In genomic region chr17:81345211-81346089, GRCh38 we compare ENCODE assay signal across 8 cellular contexts. TPM values are rescaled to one million over a fixed set of nuclear protein-coding genes. Genes with fewer than 3 reads are reported as not detected.
DNase-seq lines count a peak whose midpoint lies in the region; ATAC-seq and TF ChIP-seq lines count a peak whose summit lies in the region.

No MANE protein-coding gene starts in this region.

- peak; percentile 94 for DNase-seq in AG20443 (ENCODE audit: low spot score)
- peak; percentile 90 for DNase-seq in NCI-H226
- peak; percentile 74 for DNase-seq in activated CD4-positive, alpha-beta memory T cell treated with anti-CD3 and anti-CD28 coated beads for 36 hours
- DNase-seq in endodermal cell, result peak; percentile 96
- DNase-seq in mesenteric fat pad (ENCODE audit: low spot score), result peak; percentile 96
- DNase-seq in stimulated activated naive B cell treated with anti-CD40 and anti-IgM and Interleukin-4, amounts not matched to agents 10 μg/mL and 1 μg/mL and 100 μg/mL, for 72 hours, result peak; percentile 36

- peaks cover 6% of the 10 kb centered on the region for H3K27me3 ChIP-seq in endodermal cell (ENCODE audit: control insufficient read depth, insufficient read depth, low read length, poor library complexity, severe bottlenecking)

- H3K4me3 Mint-ChIP-seq in activated CD4-positive, alpha-beta memory T cell treated with anti-CD3 and anti-CD28 coated beads for 36 hours, result peak overlapping the region; percentile 60
- peak overlapping the region; percentile 86 for H3K4me3 Mint-ChIP-seq in endodermal cell
- peak overlapping the region; percentile 73 to 79 for H3K4me3 Mint-ChIP-seq in stimulated activated naive B cell treated with anti-CD40 and anti-IgM and Interleukin-4, amounts not matched to agents 10 μg/mL and 1 μg/mL and 100 μg/mL, for 72 hours

- no peaks in the 10 kb centered on the region for H3K9me3 Mint-ChIP-seq in activated CD4-positive, alpha-beta memory T cell treated with anti-CD3 and anti-CD28 coated beads for 36 hours
- no peaks in the 10 kb centered on the region for H3K9me3 Mint-ChIP-seq in endodermal cell
- H3K9me3 Mint-ChIP-seq in stimulated activated naive B cell treated with anti-CD40 and anti-IgM and Interleukin-4, amounts not matched to agents 10 μg/mL and 1 μg/mL and 100 μg/mL, for 72 hours, result no peaks in the 10 kb centered on the region

- H3K4me1 Mint-ChIP-seq in activated CD4-positive, alpha-beta memory T cell treated with anti-CD3 and anti-CD28 coated beads for 36 hours (ENCODE audit: low read depth), result peaks cover 21% of the 10 kb centered on the region
- peaks cover 9% of the 10 kb centered on the region for H3K4me1 Mint-ChIP-seq in endodermal cell
- H3K4me1 Mint-ChIP-seq in stimulated activated naive B cell treated with anti-CD40 and anti-IgM and Interleukin-4, amounts not matched to agents 10 μg/mL and 1 μg/mL and 100 μg/mL, for 72 hours, result peaks cover 7 to 32% of the 10 kb centered on the region in 2 donors

- TF ChIP-seq CTCF in endodermal cell (conservative IDR thresholded peaks at IDR 0.05), result peak; percentile 66

- H3K27ac ChIP-seq in endodermal cell (ENCODE audit: low read depth, low read length), result peak overlapping the region; percentile 93

- H3K36me3 ChIP-seq in endodermal cell (ENCODE audit: control insufficient read depth, insufficient read depth, low read length), result peaks cover 3% of the 10 kb centered on the region

- intact Hi-C loops in activated CD4-positive, alpha-beta memory T cell treated with anti-CD3 and anti-CD28 coated beads for 36 hours (cut with micrococcal nuclease), result loop anchor here (1.0 kb wide), 1 partner anchor 50 kb away; the partner anchor contains the start of gene BAHCC1

- no peaks in the 10 kb centered on the region for H3K36me3 Mint-ChIP-seq in activated CD4-positive, alpha-beta memory T cell treated with anti-CD3 and anti-CD28 coated beads for 36 hours
- peaks cover 7% of the 10 kb centered on the region for H3K36me3 Mint-ChIP-seq in endodermal cell (ENCODE audit: low read depth)
- peaks cover 0 to 4% of the 10 kb centered on the region in 2 donors for H3K36me3 Mint-ChIP-seq in stimulated activated naive B cell treated with anti-CD40 and anti-IgM and Interleukin-4, amounts not matched to agents 10 μg/mL and 1 μg/mL and 100 μg/mL, for 72 hours

- CTCF ChIA-PET in activated CD4-positive, alpha-beta memory T cell treated with anti-CD3 and anti-CD28 coated beads for 36 hours (lab: Charles Lee), result interaction anchor here (1.3 kb wide), 1 partner anchor 23 kb away, joined by 5 read pairs; no protein-coding TSS in a partner anchor

- POLR2A ChIA-PET in activated CD4-positive, alpha-beta memory T cell treated with anti-CD3 and anti-CD28 coated beads for 36 hours (lab: Charles Lee), result no interaction called here

- ATAC-seq in GM18858 (IDR thresholded peaks at IDR 0.05; ENCODE audit: unreplicated experiment), result peak; percentile 5
- ATAC-seq in HG03045 (IDR thresholded peaks at IDR 0.05; ENCODE audit: unreplicated experiment), result peak; percentile 28
- ATAC-seq in stimulated activated naive B cell treated with anti-CD40 and anti-IgM and Interleukin-4, amounts not matched to agents 10 μg/mL and 1 μg/mL and 100 μg/mL, for 72 hours (replicated peaks), result peak; percentile 62 to 63

- peaks cover 20% of the 10 kb centered on the region for H3K4me1 ChIP-seq in endodermal cell (ENCODE audit: control insufficient read depth, insufficient read depth, low read length)

- peak overlapping the region; percentile 95 for H3K9ac ChIP-seq in endodermal cell (ENCODE audit: extremely low read depth, low read length, poor library complexity, severe bottlenecking)

- H3K27ac Mint-ChIP-seq in activated CD4-positive, alpha-beta memory T cell treated with anti-CD3 and anti-CD28 coated beads for 36 hours, result no peak overlapping the region
- H3K27ac Mint-ChIP-seq in endodermal cell, result peak overlapping the region; percentile 94
- H3K27ac Mint-ChIP-seq in stimulated activated naive B cell treated with anti-CD40 and anti-IgM and Interleukin-4, amounts not matched to agents 10 μg/mL and 1 μg/mL and 100 μg/mL, for 72 hours, result no peak overlapping the region

- no peaks in the 10 kb centered on the region for H3K9me3 ChIP-seq in endodermal cell (ENCODE audit: control insufficient read depth, low read length)

- 0% methylated on average over 37 to 96 of the region's 96 CpGs for WGBS in endodermal cell (ENCODE audit: insufficient coverage in 1 of 2, insufficient read length in 1 of 2), 2 experiments

- H3K4me3 ChIP-seq in endodermal cell (ENCODE audit: low read length), result peak overlapping the region; percentile 97

- H3K27me3 Mint-ChIP-seq in activated CD4-positive, alpha-beta memory T cell treated with anti-CD3 and anti-CD28 coated beads for 36 hours, result peaks cover 24% of the 10 kb centered on the region
- peaks cover 57% of the 10 kb centered on the region for H3K27me3 Mint-ChIP-seq in endodermal cell (ENCODE audit: insufficient read depth)
- H3K27me3 Mint-ChIP-seq in stimulated activated naive B cell treated with anti-CD40 and anti-IgM and Interleukin-4, amounts not matched to agents 10 μg/mL and 1 μg/mL and 100 μg/mL, for 72 hours, result peaks cover 43 to 50% of the 10 kb centered on the region in 2 donors

RNA-seq across cellular contexts. Expression of gene BAHCC1, which starts 49.8 kb away (rescaled TPM):
- total RNA-seq in activated CD4-positive, alpha-beta memory T cell treated with anti-CD3 and anti-CD28 coated beads for 36 hours, result under 1 TPM in 1 of 2 experiments, not detected in 1; 0.10 TPM
- 10 to 100 TPM; 63.9 to 78.1 TPM for total RNA-seq in endodermal cell
- 40.3 TPM for polyA plus RNA-seq in endodermal cell (2013, experiment 1 of 2)
- 37.2 TPM for polyA plus RNA-seq in endodermal cell (2013, experiment 2 of 2)
- 11.0 TPM for total RNA-seq in mesenteric fat pad

RNA-seq across cellular contexts. Expression of gene SLC38A10, which starts 50.3 kb away (rescaled TPM):
- 10 to 100 TPM; 60.7 to 60.9 TPM for total RNA-seq in activated CD4-positive, alpha-beta memory T cell treated with anti-CD3 and anti-CD28 coated beads for 36 hours
- 10 to 100 TPM; 60.2 to 90.3 TPM for total RNA-seq in endodermal cell
- polyA plus RNA-seq in endodermal cell (2013, experiment 1 of 2), result 30.6 TPM
- 33.5 TPM for polyA plus RNA-seq in endodermal cell (2013, experiment 2 of 2)
- 88.0 TPM for total RNA-seq in mesenteric fat pad

Comparison
In these comparisons a context has a peak if more than half of its experiments do, and no peak if none do; other contexts are left out.
1. Peak in every context shown above with its lines: DNase-seq, ATAC-seq, H3K4me3 ChIP-seq and H3K27ac ChIP-seq.
2. DNase-seq: peak in every context shown above with its lines; median percentile 96 in endodermal cell; 96 in mesenteric fat pad; 94 in AG20443; 90 in NCI-H226; 74 in activated CD4-positive, alpha-beta memory T cell treated with anti-CD3 and anti-CD28 coated beads for 36 hours; 36 in stimulated activated naive B cell treated with anti-CD40 and anti-IgM and Interleukin-4, amounts not matched to agents 10 μg/mL and 1 μg/mL and 100 μg/mL, for 72 hours.
3. ATAC-seq: peak in every context shown above with its lines; median percentile 62 in stimulated activated naive B cell treated with anti-CD40 and anti-IgM and Interleukin-4, amounts not matched to agents 10 μg/mL and 1 μg/mL and 100 μg/mL, for 72 hours; 28 in HG03045; 5 in GM18858.
4. RNA of gene BAHCC1, which starts 49.8 kb away (total RNA-seq): 63.9 to 78.1 TPM in endodermal cell and 11.0 TPM in mesenteric fat pad (single experiment); 0.10 TPM in activated CD4-positive, alpha-beta memory T cell treated with anti-CD3 and anti-CD28 coated beads for 36 hours; every median in the first group is over 10 times any median in the second.